In the genomic region with DNA sequence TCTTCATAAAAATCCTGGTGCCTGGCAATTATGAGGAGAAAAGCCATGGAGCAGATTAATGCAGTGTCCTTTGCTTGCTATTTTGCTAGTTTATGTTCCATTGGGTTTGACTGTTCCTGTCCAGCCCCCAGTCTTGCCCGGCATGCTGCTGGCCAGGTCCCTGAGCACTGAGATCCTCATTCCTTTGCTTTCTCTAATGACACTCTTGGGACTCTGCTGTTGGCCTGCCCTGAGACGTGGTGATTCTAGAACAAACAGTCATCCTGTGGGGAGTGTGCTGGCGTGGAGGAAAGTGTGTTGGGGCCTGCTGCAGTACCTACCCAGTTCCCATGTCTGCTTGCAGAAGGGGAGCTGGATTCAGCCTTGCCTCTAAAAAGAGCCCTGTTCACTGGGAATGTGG, we compare ENCODE assay signal across 26 cellular contexts. TPM values are rescaled to one million over a fixed set of nuclear protein-coding genes. Genes with fewer than 3 reads are reported as not detected.
A peak's percentile ranks its signal among the peaks of the same experiment; 100 is the strongest.
DNase-seq lines count a peak whose midpoint lies in the region; ATAC-seq, FAIRE-seq and TF ChIP-seq lines count a peak whose summit lies in the region.
"Had no signal": no experiment of that assay in that cellular context is flagged by ENCODE, and none has a peak within 500 bp of the region (broad histone marks: within the 10 kb centered on the region; RNA-seq: fewer than 3 reads in every experiment).

No MANE protein-coding gene starts in this region.

- H3K4ac ChIP-seq in mesendoderm (ENCODE audit: low read depth, low read length), result no peak overlapping the region

- no peak overlapping the region for H3K9ac ChIP-seq in mesendoderm (ENCODE audit: low read length)

- no peak overlapping the region for H3K56ac ChIP-seq in mesendoderm (ENCODE audit: low read length)

- TF ChIP-seq CTCF in HEK293 (tag by site-specific recombination; IDR thresholded peaks at IDR 0.05), result no peak
- no peak for TF ChIP-seq CTCF in bronchial epithelial cell (IDR thresholded peaks at IDR 0.05; ENCODE audit: insufficient read depth, low read length, severe bottlenecking)

- H3K79me1 ChIP-seq in mesendoderm (ENCODE audit: low read length), result no peaks in the 10 kb centered on the region

- peak; percentile 18 for FAIRE-seq in bronchial epithelial cell (lab: Jason Lieb, UNC)
- FAIRE-seq: GM18507 had no signal

- ATAC-seq in HG02938 (IDR thresholded peaks at IDR 0.05; ENCODE audit: unreplicated experiment) (no peak), HG03108 (IDR thresholded peaks at IDR 0.05; ENCODE audit: unreplicated experiment) (no peak)
- ATAC-seq: CD8-positive, alpha-beta T cell had no signal

- CTCF ChIA-PET in HEK293 (lab: Yijun Ruan, JAX), result no interaction called here

- peak overlapping the region; percentile 19 for H2AK5ac ChIP-seq in mesendoderm (ENCODE audit: low read length)

- POLR2A ChIA-PET in HEK293 (lab: Yijun Ruan, JAX), result no interaction called here

- H3K18ac ChIP-seq in mesendoderm (ENCODE audit: low read length), result no peak overlapping the region

- H4K8ac ChIP-seq in mesendoderm (ENCODE audit: low read depth, low read length), result no peak overlapping the region

- H3K23ac ChIP-seq in mesendoderm (ENCODE audit: low read length), result no peak overlapping the region

- no peak overlapping the region for H2BK5ac ChIP-seq in mesendoderm (ENCODE audit: low read length)

- H3K36me3 ChIP-seq in HEK293 (ENCODE audit: control insufficient read depth in 2 of 2, insufficient read depth in 1 of 2, low read length in 2 of 2) (no peaks in the 10 kb centered on the region), bronchial epithelial cell (ENCODE audit: control insufficient read depth, insufficient read depth, low read length) (no peaks in the 10 kb centered on the region), mesendoderm (ENCODE audit: control insufficient read depth, insufficient read depth, low read length) (no peaks in the 10 kb centered on the region)

- no peak overlapping the region for H2BK15ac ChIP-seq in mesendoderm (replicated peaks; ENCODE audit: low read depth)

- H3K4me1 ChIP-seq in HEK293 (ENCODE audit: control insufficient read depth, insufficient read depth, low read length), result peaks cover 5% of the 10 kb centered on the region
- H3K4me1 ChIP-seq in mesendoderm (ENCODE audit: control insufficient read depth, low read depth, low read length), result peaks cover 2% of the 10 kb centered on the region

- no peak for DNase-seq in bronchial epithelial cell (ENCODE audit: low read depth)
- no peak for DNase-seq in mesendoderm
- no peak for DNase-seq in activated CD8-positive, alpha-beta memory T cell treated with anti-CD3 and anti-CD28 coated beads for 24 hours
- no peak for DNase-seq in cerebellar nuclear complex (lab: John Stamatoyannopoulos, UW)
- DNase-seq: AML-193; C1 segment of cervical spinal cord; CD8-positive, alpha-beta T cell; DND-41; MV-4-11; NCI-H1105 treated with DMSO at 0.1 percent for 48 hours; NCI-H2029 treated with DMSO at 0.1 percent for 48 hours; NCI-H226; NCI-H510A treated with DMSO at 0.1 percent for 48 hours; NCI-H748 treated with DMSO at 0.1 percent for 48 hours; NK-92 treated with Interleukin-12 subunit alpha and Interleukin-12 subunit beta, amount 100 ng/mL, for 24 hours; SHP77 treated with DMSO at 0.1 percent for 48 hours had no signal

- no peak overlapping the region for H4K5ac ChIP-seq in mesendoderm (ENCODE audit: low read length)

- H3K9me3 ChIP-seq in HEK293 (ENCODE audit: control insufficient read depth, insufficient read depth, low read depth, low read length), result no peaks in the 10 kb centered on the region

- H3K4me3 ChIP-seq in HEK293 (ENCODE audit: low read depth, low read length) (no peak overlapping the region), bronchial epithelial cell (ENCODE audit: low read depth, low read length) (no peak overlapping the region), mesendoderm (ENCODE audit: low read length) (no peak overlapping the region)
- H3K4me3 ChIP-seq: SK-N-MC had no signal

- no peak overlapping the region for H3K4me2 ChIP-seq in mesendoderm (ENCODE audit: low read length)

- no CpG with 5 or more reads among the region's 3 CpGs for WGBS in mesendoderm (ENCODE audit: extremely low coverage, insufficient coverage, low lambda C conversion rate)

- no peaks in the 10 kb centered on the region for H3K79me2 ChIP-seq in mesendoderm (ENCODE audit: control insufficient read depth, insufficient read depth, low read length)

- H2BK120ac ChIP-seq in mesendoderm (ENCODE audit: low read depth, low read length), result no peak overlapping the region

- H3K27me3 ChIP-seq in bronchial epithelial cell (ENCODE audit: control insufficient read depth, insufficient read depth, low read length) (peaks cover 1% of the 10 kb centered on the region), mesendoderm (ENCODE audit: insufficient read depth, low read length, poor library complexity) (no peaks in the 10 kb centered on the region)

- H3K27ac ChIP-seq in HEK293 (ENCODE audit: extremely low read depth, low read depth, low read length) (no peak overlapping the region), mesendoderm (ENCODE audit: low read depth, low read length) (no peak overlapping the region)
- H3K27ac ChIP-seq: RWPE1, SK-N-MC had no signal

TF ChIP-seq in HEK293, 187 proteins besides CTCF, POLR2A, EP300 and RAD21:
- TF ChIP-seq ZNF664 (tag by site-specific recombination; IDR thresholded peaks at IDR 0.05), result no peak
- no peak for TF ChIP-seq ZNF211 (tag by site-specific recombination; IDR thresholded peaks at IDR 0.05; ENCODE audit: low read depth)
- TF ChIP-seq, protein P1, sequence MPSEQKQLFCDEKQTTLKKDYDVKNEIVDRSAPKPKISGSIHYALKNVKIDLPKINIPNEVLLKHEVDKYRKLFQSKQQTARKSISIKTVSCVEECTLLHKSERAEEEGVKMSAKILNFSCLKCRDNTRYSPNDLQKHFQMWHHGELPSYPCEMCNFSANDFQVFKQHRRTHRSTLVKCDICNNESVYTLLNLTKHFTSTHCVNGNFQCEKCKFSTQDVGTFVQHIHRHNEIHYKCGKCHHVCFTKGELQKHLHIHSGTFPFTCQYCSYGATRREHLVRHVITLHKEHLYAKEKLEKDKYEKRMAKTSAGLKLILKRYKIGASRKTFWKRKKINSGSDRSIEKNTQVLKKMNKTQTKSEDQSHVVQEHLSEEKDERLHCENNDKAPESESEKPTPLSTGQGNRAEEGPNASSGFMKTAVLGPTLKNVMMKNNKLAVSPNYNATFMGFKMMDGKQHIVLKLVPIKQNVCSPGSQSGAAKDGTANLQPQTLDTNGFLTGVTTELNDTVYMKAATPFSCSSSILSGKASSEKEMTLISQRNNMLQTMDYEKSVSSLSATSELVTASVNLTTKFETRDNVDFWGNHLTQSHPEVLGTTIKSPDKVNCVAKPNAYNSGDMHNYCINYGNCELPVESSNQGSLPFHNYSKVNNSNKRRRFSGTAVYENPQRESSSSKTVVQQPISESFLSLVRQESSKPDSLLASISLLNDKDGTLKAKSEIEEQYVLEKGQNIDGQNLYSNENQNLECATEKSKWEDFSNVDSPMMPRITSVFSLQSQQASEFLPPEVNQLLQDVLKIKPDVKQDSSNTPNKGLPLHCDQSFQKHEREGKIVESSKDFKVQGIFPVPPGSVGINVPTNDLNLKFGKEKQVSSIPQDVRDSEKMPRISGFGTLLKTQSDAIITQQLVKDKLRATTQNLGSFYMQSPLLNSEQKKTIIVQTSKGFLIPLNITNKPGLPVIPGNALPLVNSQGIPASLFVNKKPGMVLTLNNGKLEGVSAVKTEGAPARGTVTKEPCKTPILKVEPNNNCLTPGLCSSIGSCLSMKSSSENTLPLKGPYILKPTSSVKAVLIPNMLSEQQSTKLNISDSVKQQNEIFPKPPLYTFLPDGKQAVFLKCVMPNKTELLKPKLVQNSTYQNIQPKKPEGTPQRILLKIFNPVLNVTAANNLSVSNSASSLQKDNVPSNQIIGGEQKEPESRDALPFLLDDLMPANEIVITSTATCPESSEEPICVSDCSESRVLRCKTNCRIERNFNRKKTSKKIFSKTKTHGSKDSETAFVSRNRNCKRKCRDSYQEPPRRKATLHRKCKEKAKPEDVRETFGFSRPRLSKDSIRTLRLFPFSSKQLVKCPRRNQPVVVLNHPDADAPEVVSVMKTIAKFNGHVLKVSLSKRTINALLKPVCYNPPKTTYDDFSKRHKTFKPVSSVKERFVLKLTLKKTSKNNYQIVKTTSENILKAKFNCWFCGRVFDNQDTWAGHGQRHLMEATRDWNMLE (tag by site-specific recombination; conservative IDR thresholded peaks at IDR 0.05; ENCODE audit: low read depth), result no peak
- peak; percentile 55; the same call in 1 of the 2 replicates for TF ChIP-seq GLIS1 (tag by site-specific recombination; IDR thresholded peaks at IDR 0.05)

RNA-seq across cellular contexts. Expression of a gene that starts 4.1 kb away (rescaled TPM):
- total RNA-seq in bronchial epithelial cell, result not detected in 2 replicates
- polyA plus RNA-seq in mesendoderm (2013, experiment 1 of 2), result not detected
- polyA plus RNA-seq in mesendoderm (2013, experiment 2 of 2), result not detected
- total RNA-seq: CD8-positive, alpha-beta T cell; G401; H4; M059J had no signal
- polyA plus RNA-seq: IgD-negative memory B cell had no signal

RNA-seq across cellular contexts. Expression of a gene that starts 10.8 kb away (rescaled TPM):
- total RNA-seq in bronchial epithelial cell, result 62.6 and 66.9 TPM in 2 replicates
- polyA plus RNA-seq in mesendoderm (2013, experiment 1 of 2), result 23.7 TPM
- polyA plus RNA-seq in mesendoderm (2013, experiment 2 of 2), result 22.2 TPM

RNA-seq across cellular contexts. Expression of a gene that starts 53.0 kb away (rescaled TPM):
- under 0.01 and 0.13 TPM in 2 replicates for total RNA-seq in bronchial epithelial cell
- 0.01 TPM for polyA plus RNA-seq in mesendoderm (2013, experiment 1 of 2)
- polyA plus RNA-seq in mesendoderm (2013, experiment 2 of 2), result 0.04 TPM
- total RNA-seq: CD8-positive, alpha-beta T cell; M059J had no signal
- polyA plus RNA-seq: IgD-negative memory B cell had no signal
